Comparison of ENCODE assay signal across 9 cellular contexts in genomic region chr14:74620497-74620921, GRCh38. TPM values are rescaled to one million over a fixed set of nuclear protein-coding genes. Genes with fewer than 3 reads are reported as not detected.
DNase-seq lines count a peak whose midpoint lies in the region; ATAC-seq, FAIRE-seq and TF ChIP-seq lines count a peak whose summit lies in the region.
"Had no signal": no experiment of that assay in that cellular context is flagged by ENCODE, and none has a peak within 500 bp of the region (broad histone marks: within the 10 kb centered on the region; RNA-seq: fewer than 3 reads in every experiment).

No MANE protein-coding gene starts in this region.

- no peak overlapping the region for H3K27ac ChIP-seq in CD4-positive, alpha-beta memory T cell (ENCODE audit: low read depth, low read length)
- H3K27ac ChIP-seq in naive thymus-derived CD4-positive, alpha-beta T cell (ENCODE audit: low read depth, low read length): no peak overlapping the region

- peak overlapping the region; percentile 25 to 83 (median 75) for H3K27ac Mint-ChIP-seq in CD4-positive, alpha-beta memory T cell
- H3K27ac Mint-ChIP-seq in naive thymus-derived CD4-positive, alpha-beta T cell: peak overlapping the region in 6 of 9 donors; percentile 3 to 95 (median 57)

- no peak for ATAC-seq in naive thymus-derived CD4-positive, alpha-beta T cell

- H3K9me3 ChIP-seq in CD4-positive, alpha-beta memory T cell (ENCODE audit: control insufficient read depth in 1 of 2, low read length in 2 of 2): no peaks in the 10 kb centered on the region
- H3K9me3 ChIP-seq in naive thymus-derived CD4-positive, alpha-beta T cell (ENCODE audit: control insufficient read depth in 2 of 3, low read length in 3 of 3): no peaks in the 10 kb centered on the region

- intact Hi-C loops in CD4-positive, alpha-beta memory T cell (cut with micrococcal nuclease): no loop called here
- intact Hi-C loops in naive thymus-derived CD4-positive, alpha-beta T cell (cut with micrococcal nuclease): no loop called here

- H3K36me3 ChIP-seq in CD4-positive, alpha-beta memory T cell (ENCODE audit: insufficient read depth, low read length): no peaks in the 10 kb centered on the region
- H3K36me3 ChIP-seq in naive thymus-derived CD4-positive, alpha-beta T cell (ENCODE audit: control insufficient read depth in 2 of 3, insufficient read depth in 3 of 3, low read length in 3 of 3): no peaks in the 10 kb centered on the region

- H3K27me3 Mint-ChIP-seq in CD4-positive, alpha-beta memory T cell: peaks cover 0 to 2% of the 10 kb centered on the region in 2 donors
- H3K27me3 Mint-ChIP-seq in naive thymus-derived CD4-positive, alpha-beta T cell: peaks cover 0 to 15% (median 0%) of the 10 kb centered on the region in 5 donors

- no peaks in the 10 kb centered on the region for H3K9me3 Mint-ChIP-seq in CD4-positive, alpha-beta memory T cell
- no peaks in the 10 kb centered on the region for H3K9me3 Mint-ChIP-seq in naive thymus-derived CD4-positive, alpha-beta T cell

- DNase-seq in CD4-positive, alpha-beta memory T cell: peak in 4 of 5 donors; percentile 10 to 65 (median 32)
- DNase-seq in MV-4-11 (lab: John Stamatoyannopoulos, UW): peak; percentile 90
- peak; percentile 96 for DNase-seq in astrocyte of the spinal cord (ENCODE audit: low read depth, low spot score)
- DNase-seq in naive thymus-derived CD4-positive, alpha-beta T cell: no peak
- DNase-seq in GM12891 (ENCODE audit: insufficient read length, low spot score): no peak
- DNase-seq in NCI-H1105 treated with DMSO at 0.1 percent for 48 hours (lab: John Stamatoyannopoulos, UW): no peak
- DNase-seq in globus pallidus (ENCODE audit: low spot score): no peak
- no peak for DNase-seq in hypothalamus (lab: John Stamatoyannopoulos, UW)

- in situ Hi-C loops in astrocyte of the spinal cord (cut with HindIII; ENCODE audit: low sequenced_read_pairs): no loop called here

- CTCF ChIA-PET in CD4-positive, alpha-beta memory T cell (lab: Charles Lee; ENCODE audit: partially characterized antibody): interaction anchor here (2.6 to 4.3 kb wide), 3 partner anchors 8 to 142 kb away, joined by 12 to 21 read pairs (median 19); partner anchors contain the start of genes LTBP2 and YLPM1
- CTCF ChIA-PET in naive thymus-derived CD4-positive, alpha-beta T cell (lab: Charles Lee): interaction anchor here (0.6 kb wide), 1 partner anchor 219 kb away, joined by 3 read pairs; no protein-coding TSS in a partner anchor

- H3K4me3 ChIP-seq in CD4-positive, alpha-beta memory T cell (ENCODE audit: low read length in 2 of 2): no peak overlapping the region
- no peak overlapping the region for H3K4me3 ChIP-seq in astrocyte of the spinal cord (ENCODE audit: low read depth, low read length)
- H3K4me3 ChIP-seq in naive thymus-derived CD4-positive, alpha-beta T cell (ENCODE audit: low read length): no peak overlapping the region

- H3K4me1 ChIP-seq in CD4-positive, alpha-beta memory T cell (ENCODE audit: insufficient read depth, low read length): peaks cover 47% of the 10 kb centered on the region
- H3K4me1 ChIP-seq in naive thymus-derived CD4-positive, alpha-beta T cell (ENCODE audit: control insufficient read depth in 2 of 2, insufficient read depth in 2 of 2, low read length in 2 of 2): peaks cover 20 to 45% of the 10 kb centered on the region in 2 donors

- peaks cover 0 to 4% of the 10 kb centered on the region in 2 donors for H3K36me3 Mint-ChIP-seq in CD4-positive, alpha-beta memory T cell
- peaks cover 0 to 2% (median 0%) of the 10 kb centered on the region in 5 donors for H3K36me3 Mint-ChIP-seq in naive thymus-derived CD4-positive, alpha-beta T cell

- no peak for FAIRE-seq in GM12891 (lab: Jason Lieb, UNC)
- FAIRE-seq: H1 had no signal

- H3K4me1 Mint-ChIP-seq in CD4-positive, alpha-beta memory T cell: peaks cover 30 to 62% (median 48%) of the 10 kb centered on the region in 4 donors
- peaks cover 32 to 57% (median 36%) of the 10 kb centered on the region in 7 donors for H3K4me1 Mint-ChIP-seq in naive thymus-derived CD4-positive, alpha-beta T cell

- H3K4me3 Mint-ChIP-seq in CD4-positive, alpha-beta memory T cell: peak overlapping the region in 4 of 8 donors; percentile 33 to 73 (median 62)
- peak overlapping the region in 2 of 10 donors; percentile 11 to 62 for H3K4me3 Mint-ChIP-seq in naive thymus-derived CD4-positive, alpha-beta T cell

- POLR2A ChIA-PET in CD4-positive, alpha-beta memory T cell (lab: Charles Lee; ENCODE audit: partially characterized antibody): interaction anchor here (2.0 kb wide), 1 partner anchor 12 kb away, joined by 8 read pairs; no protein-coding TSS in a partner anchor
- POLR2A ChIA-PET in naive thymus-derived CD4-positive, alpha-beta T cell (lab: Charles Lee): interaction anchor here (1.1 kb wide), 1 partner anchor 8 kb away, joined by 3 read pairs; the partner anchor contains the start of gene LTBP2

- no peak for TF ChIP-seq POLR2A in GM12891 (IDR thresholded peaks at IDR 0.05; ENCODE audit: low read depth, low read length)

- no peak for TF ChIP-seq CTCF in astrocyte of the spinal cord (IDR thresholded peaks at IDR 0.05; ENCODE audit: low read depth, low read length)

- H3K27me3 ChIP-seq in CD4-positive, alpha-beta memory T cell (ENCODE audit: insufficient read depth, low read length): no peaks in the 10 kb centered on the region
- H3K27me3 ChIP-seq in naive thymus-derived CD4-positive, alpha-beta T cell (ENCODE audit: control insufficient read depth in 2 of 2, insufficient read depth in 2 of 2, low read length in 2 of 2): no peaks in the 10 kb centered on the region

TF ChIP-seq in GM12891, 5 proteins besides CTCF, POLR2A, EP300 and RAD21:
- TF ChIP-seq POU2F2 (IDR thresholded peaks at IDR 0.05; ENCODE audit: low read depth, low read length) (no peak), TAF1 (IDR thresholded peaks at IDR 0.05; ENCODE audit: low read depth, low read length) (no peak), PAX5 (IDR thresholded peaks at IDR 0.05; ENCODE audit: insufficient read depth, low read length, severe bottlenecking) (no peak), POLR2AphosphoS5 (IDR thresholded peaks at IDR 0.05; ENCODE audit: low read depth, low read length) (no peak), SPI1 (IDR thresholded peaks at IDR 0.05; ENCODE audit: low read depth, low read length) (no peak)

RNA-seq across cellular contexts. Expression of gene LTBP2, which starts 8.5 kb away (rescaled TPM):
- under 1 TPM; 0.36 to 0.44 TPM for total RNA-seq in CD4-positive, alpha-beta memory T cell
- under 1 TPM; 0.11 to 0.36 TPM for polyA plus RNA-seq in CD4-positive, alpha-beta memory T cell
- total RNA-seq in naive thymus-derived CD4-positive, alpha-beta T cell: 1 to 10 TPM in 1 of 5 experiments, under 1 TPM in 4; 0.17 to 1.1 (median 0.58) TPM
- under 1 TPM; 0.07 to 0.22 TPM for polyA plus RNA-seq in naive thymus-derived CD4-positive, alpha-beta T cell
- polyA plus RNA-seq in GM12891 (2012; ENCODE audit: low read depth, missing spikeins): 0.08 TPM

Comparison
In these comparisons a context has a peak if more than half of its experiments do, and no peak if none do; other contexts are left out.
1. DNase-seq: peak in CD4-positive, alpha-beta memory T cell (4 of 5), MV-4-11 (single experiment) and astrocyte of the spinal cord (single experiment); none in naive thymus-derived CD4-positive, alpha-beta T cell (0 of 9), GM12891 (single experiment), NCI-H1105 treated with DMSO at 0.1 percent for 48 hours (single experiment), globus pallidus (single experiment) and hypothalamus (0 of 51).